Comparison of ENCODE assay signal across 21 cellular contexts in genomic region chr1:182754915-182755314, GRCh38.
"Had no signal": no experiment of that assay in that cellular context is flagged by ENCODE, and none has a peak within 500 bp of the region (broad histone marks: within the 10 kb centered on the region; RNA-seq: fewer than 3 reads in every experiment).

No MANE protein-coding gene starts in this region.

- H3K9me3 ChIP-seq: breast epithelium, neutrophil, sigmoid colon, suprapubic skin, tibial nerve had no signal

- H3K27ac ChIP-seq: breast epithelium, neutrophil, sigmoid colon, suprapubic skin, tibial nerve had no signal

- DNase-seq: activated B cell treated with CpG ODN at 0.5 μM for 24 hours; activated CD4-positive, alpha-beta T cell treated with anti-CD3 and anti-CD28 coated beads, Interleukin-2, amount 50 U/mL, for 1 hour; activated CD8-positive, alpha-beta T cell treated with anti-CD3 and anti-CD28 coated beads for 36 hours; activated naive CD8-positive, alpha-beta T cell treated with anti-CD3 and anti-CD28 coated beads, Interleukin-2, amount 50 U/mL, for 24 hours; activated T-cell treated with anti-CD3 and anti-CD28 coated beads, Interleukin-2, amount 50 U/mL, for 4 hours; effector CD4-positive, alpha-beta T cell; erythroblast; mammary epithelial cell; nephron progenitor cell; sigmoid colon; stimulated activated CD4-positive, alpha-beta T cell treated with anti-CD3 and anti-CD28 coated beads, Interleukin-1b, Interleukin-23, amount 100 ng/mL, for 48 hours; stimulated activated CD4-positive, alpha-beta T cell treated with anti-CD3 and anti-CD28 coated beads, Interleukin-4, amount 100 ng/mL, for 4 hours; stimulated activated CD8-positive, alpha-beta memory T cell treated with anti-CD3 and anti-CD28 coated beads, Interleukin-4, amount 100 ng/mL, for 48 hours; T-cell had no signal

- H3K4me1 ChIP-seq: breast epithelium, suprapubic skin, tibial nerve had no signal

- H3K36me3 ChIP-seq: breast epithelium, neutrophil, sigmoid colon, suprapubic skin, tibial nerve had no signal

- H3K27me3 ChIP-seq: breast epithelium, sigmoid colon, tibial nerve had no signal

- ATAC-seq: activated CD8-positive, alpha-beta T cell treated with anti-CD3 and anti-CD28 coated beads for 36 hours; activated naive CD8-positive, alpha-beta T cell treated with anti-CD3 and anti-CD28 coated beads, Interleukin-2, amount 50 U/mL, for 24 hours; activated T-cell treated with anti-CD3 and anti-CD28 coated beads, Interleukin-2, amount 50 U/mL, for 4 hours; activated T-helper 17 cell treated with anti-CD3 and anti-CD28 coated beads, Interleukin-2, amount 50 U/mL, for 72 hours; stimulated activated memory B cell treated with anti-CD40 and anti-IgM and Interleukin-4, amounts not matched to agents 10 μg/mL and 1 μg/mL and 100 μg/mL, for 72 hours; T-cell had no signal

- H3K4me3 ChIP-seq: breast epithelium, sigmoid colon, smooth muscle cell, suprapubic skin, tibial nerve had no signal
